Comparison of ENCODE assay signal across 2 cellular contexts in the genomic region with DNA sequence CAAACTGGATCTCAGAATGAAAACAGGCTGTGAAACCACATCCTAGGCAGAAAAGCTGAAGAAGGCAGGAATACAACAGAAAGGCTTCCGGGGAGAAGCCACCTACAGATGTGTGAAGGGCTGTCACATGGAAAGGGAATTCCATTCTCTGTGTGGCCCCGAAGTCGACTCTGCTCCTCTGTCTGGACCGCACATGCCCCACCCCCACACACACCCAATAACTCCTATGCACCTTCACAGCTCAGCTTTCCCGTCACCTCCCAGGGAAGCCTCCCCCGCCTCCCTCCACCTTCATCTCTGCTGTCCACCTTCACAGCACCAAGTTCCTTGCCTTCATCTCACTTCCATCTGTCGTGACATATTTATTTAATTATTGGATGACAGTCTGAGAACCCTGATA.
TF ChIP-seq lines count a peak whose summit lies in the region.

No MANE protein-coding gene starts in this region.

TF ChIP-seq in GM23338, 12 proteins besides CTCF, POLR2A, EP300 and RAD21 (continued from another document):
- TF ChIP-seq, protein P1, sequence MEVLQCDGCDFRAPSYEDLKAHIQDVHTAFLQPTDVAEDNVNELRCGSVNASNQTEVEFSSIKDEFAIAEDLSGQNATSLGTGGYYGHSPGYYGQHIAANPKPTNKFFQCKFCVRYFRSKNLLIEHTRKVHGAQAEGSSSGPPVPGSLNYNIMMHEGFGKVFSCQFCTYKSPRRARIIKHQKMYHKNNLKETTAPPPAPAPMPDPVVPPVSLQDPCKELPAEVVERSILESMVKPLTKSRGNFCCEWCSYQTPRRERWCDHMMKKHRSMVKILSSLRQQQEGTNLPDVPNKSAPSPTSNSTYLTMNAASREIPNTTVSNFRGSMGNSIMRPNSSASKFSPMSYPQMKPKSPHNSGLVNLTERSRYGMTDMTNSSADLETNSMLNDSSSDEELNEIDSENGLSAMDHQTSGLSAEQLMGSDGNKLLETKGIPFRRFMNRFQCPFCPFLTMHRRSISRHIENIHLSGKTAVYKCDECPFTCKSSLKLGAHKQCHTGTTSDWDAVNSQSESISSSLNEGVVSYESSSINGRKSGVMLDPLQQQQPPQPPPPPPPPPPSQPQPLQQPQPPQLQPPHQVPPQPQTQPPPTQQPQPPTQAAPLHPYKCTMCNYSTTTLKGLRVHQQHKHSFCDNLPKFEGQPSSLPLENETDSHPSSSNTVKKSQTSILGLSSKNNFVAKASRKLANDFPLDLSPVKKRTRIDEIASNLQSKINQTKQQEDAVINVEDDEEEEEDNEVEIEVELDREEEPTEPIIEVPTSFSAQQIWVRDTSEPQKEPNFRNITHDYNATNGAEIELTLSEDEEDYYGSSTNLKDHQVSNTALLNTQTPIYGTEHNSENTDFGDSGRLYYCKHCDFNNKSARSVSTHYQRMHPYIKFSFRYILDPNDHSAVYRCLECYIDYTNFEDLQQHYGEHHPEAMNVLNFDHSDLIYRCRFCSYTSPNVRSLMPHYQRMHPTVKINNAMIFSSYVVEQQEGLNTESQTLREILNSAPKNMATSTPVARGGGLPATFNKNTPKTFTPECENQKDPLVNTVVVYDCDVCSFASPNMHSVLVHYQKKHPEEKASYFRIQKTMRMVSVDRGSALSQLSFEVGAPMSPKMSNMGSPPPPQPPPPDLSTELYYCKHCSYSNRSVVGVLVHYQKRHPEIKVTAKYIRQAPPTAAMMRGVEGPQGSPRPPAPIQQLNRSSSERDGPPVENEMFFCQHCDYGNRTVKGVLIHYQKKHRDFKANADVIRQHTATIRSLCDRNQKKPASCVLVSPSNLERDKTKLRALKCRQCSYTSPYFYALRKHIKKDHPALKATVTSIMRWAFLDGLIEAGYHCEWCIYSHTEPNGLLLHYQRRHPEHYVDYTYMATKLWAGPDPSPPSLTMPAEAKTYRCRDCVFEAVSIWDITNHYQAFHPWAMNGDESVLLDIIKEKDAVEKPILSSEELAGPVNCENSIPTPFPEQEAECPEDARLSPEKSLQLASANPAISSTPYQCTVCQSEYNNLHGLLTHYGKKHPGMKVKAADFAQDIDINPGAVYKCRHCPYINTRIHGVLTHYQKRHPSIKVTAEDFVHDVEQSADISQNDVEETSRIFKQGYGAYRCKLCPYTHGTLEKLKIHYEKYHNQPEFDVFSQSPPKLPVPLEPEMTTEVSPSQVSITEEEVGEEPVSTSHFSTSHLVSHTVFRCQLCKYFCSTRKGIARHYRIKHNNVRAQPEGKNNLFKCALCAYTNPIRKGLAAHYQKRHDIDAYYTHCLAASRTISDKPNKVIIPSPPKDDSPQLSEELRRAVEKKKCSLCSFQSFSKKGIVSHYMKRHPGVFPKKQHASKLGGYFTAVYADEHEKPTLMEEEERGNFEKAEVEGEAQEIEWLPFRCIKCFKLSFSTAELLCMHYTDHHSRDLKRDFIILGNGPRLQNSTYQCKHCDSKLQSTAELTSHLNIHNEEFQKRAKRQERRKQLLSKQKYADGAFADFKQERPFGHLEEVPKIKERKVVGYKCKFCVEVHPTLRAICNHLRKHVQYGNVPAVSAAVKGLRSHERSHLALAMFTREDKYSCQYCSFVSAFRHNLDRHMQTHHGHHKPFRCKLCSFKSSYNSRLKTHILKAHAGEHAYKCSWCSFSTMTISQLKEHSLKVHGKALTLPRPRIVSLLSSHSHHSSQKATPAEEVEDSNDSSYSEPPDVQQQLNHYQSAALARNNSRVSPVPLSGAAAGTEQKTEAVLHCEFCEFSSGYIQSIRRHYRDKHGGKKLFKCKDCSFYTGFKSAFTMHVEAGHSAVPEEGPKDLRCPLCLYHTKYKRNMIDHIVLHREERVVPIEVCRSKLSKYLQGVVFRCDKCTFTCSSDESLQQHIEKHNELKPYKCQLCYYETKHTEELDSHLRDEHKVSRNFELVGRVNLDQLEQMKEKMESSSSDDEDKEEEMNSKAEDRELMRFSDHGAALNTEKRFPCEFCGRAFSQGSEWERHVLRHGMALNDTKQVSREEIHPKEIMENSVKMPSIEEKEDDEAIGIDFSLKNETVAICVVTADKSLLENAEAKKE (CRISPR knock-in tag; IDR thresholded peaks at IDR 0.05): no peak
- TF ChIP-seq STAT1 (IDR thresholded peaks at IDR 0.05; ENCODE audit: unreplicated experiment) (no peak), CREB1 (CRISPR knock-in tag; IDR thresholded peaks at IDR 0.05; ENCODE audit: low read depth) (no peak)
TF ChIP-seq in GM23338: peak in this region for 0.

TF ChIP-seq in WTC11, 78 proteins besides CTCF, POLR2A, EP300 and RAD21 (continued from another document):
- TF ChIP-seq, protein P2, sequence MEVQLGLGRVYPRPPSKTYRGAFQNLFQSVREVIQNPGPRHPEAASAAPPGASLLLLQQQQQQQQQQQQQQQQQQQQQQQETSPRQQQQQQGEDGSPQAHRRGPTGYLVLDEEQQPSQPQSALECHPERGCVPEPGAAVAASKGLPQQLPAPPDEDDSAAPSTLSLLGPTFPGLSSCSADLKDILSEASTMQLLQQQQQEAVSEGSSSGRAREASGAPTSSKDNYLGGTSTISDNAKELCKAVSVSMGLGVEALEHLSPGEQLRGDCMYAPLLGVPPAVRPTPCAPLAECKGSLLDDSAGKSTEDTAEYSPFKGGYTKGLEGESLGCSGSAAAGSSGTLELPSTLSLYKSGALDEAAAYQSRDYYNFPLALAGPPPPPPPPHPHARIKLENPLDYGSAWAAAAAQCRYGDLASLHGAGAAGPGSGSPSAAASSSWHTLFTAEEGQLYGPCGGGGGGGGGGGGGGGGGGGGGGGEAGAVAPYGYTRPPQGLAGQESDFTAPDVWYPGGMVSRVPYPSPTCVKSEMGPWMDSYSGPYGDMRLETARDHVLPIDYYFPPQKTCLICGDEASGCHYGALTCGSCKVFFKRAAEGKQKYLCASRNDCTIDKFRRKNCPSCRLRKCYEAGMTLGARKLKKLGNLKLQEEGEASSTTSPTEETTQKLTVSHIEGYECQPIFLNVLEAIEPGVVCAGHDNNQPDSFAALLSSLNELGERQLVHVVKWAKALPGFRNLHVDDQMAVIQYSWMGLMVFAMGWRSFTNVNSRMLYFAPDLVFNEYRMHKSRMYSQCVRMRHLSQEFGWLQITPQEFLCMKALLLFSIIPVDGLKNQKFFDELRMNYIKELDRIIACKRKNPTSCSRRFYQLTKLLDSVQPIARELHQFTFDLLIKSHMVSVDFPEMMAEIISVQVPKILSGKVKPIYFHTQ (CRISPR knock-in tag; IDR thresholded peaks at IDR 0.05): no peak
- TF ChIP-seq ZNF219 (CRISPR knock-in tag; IDR thresholded peaks at IDR 0.05; ENCODE audit: borderline replicate concordance) (no peak), KAT7 (CRISPR knock-in tag; IDR thresholded peaks at IDR 0.05; ENCODE audit: borderline replicate concordance) (no peak), MYBL2 (CRISPR knock-in tag; IDR thresholded peaks at IDR 0.05) (no peak), ELF4 (CRISPR knock-in tag; IDR thresholded peaks at IDR 0.05; ENCODE audit: low read depth) (no peak), SOX15 (CRISPR knock-in tag; IDR thresholded peaks at IDR 0.05) (no peak), ZNF317 (CRISPR knock-in tag; IDR thresholded peaks at IDR 0.05; ENCODE audit: borderline replicate concordance, low read depth) (no peak)
- TF ChIP-seq, protein P3, sequence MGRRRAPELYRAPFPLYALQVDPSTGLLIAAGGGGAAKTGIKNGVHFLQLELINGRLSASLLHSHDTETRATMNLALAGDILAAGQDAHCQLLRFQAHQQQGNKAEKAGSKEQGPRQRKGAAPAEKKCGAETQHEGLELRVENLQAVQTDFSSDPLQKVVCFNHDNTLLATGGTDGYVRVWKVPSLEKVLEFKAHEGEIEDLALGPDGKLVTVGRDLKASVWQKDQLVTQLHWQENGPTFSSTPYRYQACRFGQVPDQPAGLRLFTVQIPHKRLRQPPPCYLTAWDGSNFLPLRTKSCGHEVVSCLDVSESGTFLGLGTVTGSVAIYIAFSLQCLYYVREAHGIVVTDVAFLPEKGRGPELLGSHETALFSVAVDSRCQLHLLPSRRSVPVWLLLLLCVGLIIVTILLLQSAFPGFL (CRISPR knock-in tag; IDR thresholded peaks at IDR 0.05; ENCODE audit: borderline replicate concordance): no peak
- TF ChIP-seq, protein P4, sequence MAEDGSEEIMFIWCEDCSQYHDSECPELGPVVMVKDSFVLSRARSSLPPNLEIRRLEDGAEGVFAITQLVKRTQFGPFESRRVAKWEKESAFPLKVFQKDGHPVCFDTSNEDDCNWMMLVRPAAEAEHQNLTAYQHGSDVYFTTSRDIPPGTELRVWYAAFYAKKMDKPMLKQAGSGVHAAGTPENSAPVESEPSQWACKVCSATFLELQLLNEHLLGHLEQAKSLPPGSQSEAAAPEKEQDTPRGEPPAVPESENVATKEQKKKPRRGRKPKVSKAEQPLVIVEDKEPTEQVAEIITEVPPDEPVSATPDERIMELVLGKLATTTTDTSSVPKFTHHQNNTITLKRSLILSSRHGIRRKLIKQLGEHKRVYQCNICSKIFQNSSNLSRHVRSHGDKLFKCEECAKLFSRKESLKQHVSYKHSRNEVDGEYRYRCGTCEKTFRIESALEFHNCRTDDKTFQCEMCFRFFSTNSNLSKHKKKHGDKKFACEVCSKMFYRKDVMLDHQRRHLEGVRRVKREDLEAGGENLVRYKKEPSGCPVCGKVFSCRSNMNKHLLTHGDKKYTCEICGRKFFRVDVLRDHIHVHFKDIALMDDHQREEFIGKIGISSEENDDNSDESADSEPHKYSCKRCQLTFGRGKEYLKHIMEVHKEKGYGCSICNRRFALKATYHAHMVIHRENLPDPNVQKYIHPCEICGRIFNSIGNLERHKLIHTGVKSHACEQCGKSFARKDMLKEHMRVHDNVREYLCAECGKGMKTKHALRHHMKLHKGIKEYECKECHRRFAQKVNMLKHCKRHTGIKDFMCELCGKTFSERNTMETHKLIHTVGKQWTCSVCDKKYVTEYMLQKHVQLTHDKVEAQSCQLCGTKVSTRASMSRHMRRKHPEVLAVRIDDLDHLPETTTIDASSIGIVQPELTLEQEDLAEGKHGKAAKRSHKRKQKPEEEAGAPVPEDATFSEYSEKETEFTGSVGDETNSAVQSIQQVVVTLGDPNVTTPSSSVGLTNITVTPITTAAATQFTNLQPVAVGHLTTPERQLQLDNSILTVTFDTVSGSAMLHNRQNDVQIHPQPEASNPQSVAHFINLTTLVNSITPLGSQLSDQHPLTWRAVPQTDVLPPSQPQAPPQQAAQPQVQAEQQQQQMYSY (CRISPR knock-in tag; IDR thresholded peaks at IDR 0.05): no peak
- TF ChIP-seq, protein P5, sequence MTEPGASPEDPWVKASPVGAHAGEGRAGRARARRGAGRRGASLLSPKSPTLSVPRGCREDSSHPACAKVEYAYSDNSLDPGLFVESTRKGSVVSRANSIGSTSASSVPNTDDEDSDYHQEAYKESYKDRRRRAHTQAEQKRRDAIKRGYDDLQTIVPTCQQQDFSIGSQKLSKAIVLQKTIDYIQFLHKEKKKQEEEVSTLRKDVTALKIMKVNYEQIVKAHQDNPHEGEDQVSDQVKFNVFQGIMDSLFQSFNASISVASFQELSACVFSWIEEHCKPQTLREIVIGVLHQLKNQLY (CRISPR knock-in tag; IDR thresholded peaks at IDR 0.05): no peak
